Comparison of ENCODE assay signal across 9 cellular contexts in genomic region chr12:109309441-109310246, GRCh38. TPM values are rescaled to one million over a fixed set of nuclear protein-coding genes. Genes with fewer than 3 reads are reported as not detected.
DNase-seq lines count a peak whose midpoint lies in the region; ATAC-seq, FAIRE-seq and TF ChIP-seq lines count a peak whose summit lies in the region.
"Had no signal": no experiment of that assay in that cellular context is flagged by ENCODE, and none has a peak within 500 bp of the region (broad histone marks: within the 10 kb centered on the region; RNA-seq: fewer than 3 reads in every experiment).

No MANE protein-coding gene starts in this region.

- peaks cover 37% of the 10 kb centered on the region for H3K27me3 ChIP-seq in H7 (ENCODE audit: control insufficient read depth, insufficient read depth, low read length)
- peaks cover 4 to 82% (median 57%) of the 10 kb centered on the region in 3 donors for H3K27me3 ChIP-seq in stomach

- H3K4me1 Mint-ChIP-seq in activated CD8-positive, alpha-beta T cell treated with anti-CD3 and anti-CD28 coated beads, Interleukin-2, amount 10 ng/mL, durations not matched to agents 7 days and 5 days (ENCODE audit: low read depth) = peaks cover 10% of the 10 kb centered on the region

- peaks cover 53% of the 10 kb centered on the region for H3K27me3 Mint-ChIP-seq in activated CD8-positive, alpha-beta T cell treated with anti-CD3 and anti-CD28 coated beads, Interleukin-2, amount 10 ng/mL, durations not matched to agents 7 days and 5 days (ENCODE audit: low read depth)

- H3K9me3 Mint-ChIP-seq in activated CD8-positive, alpha-beta T cell treated with anti-CD3 and anti-CD28 coated beads, Interleukin-2, amount 10 ng/mL, durations not matched to agents 7 days and 5 days (ENCODE audit: insufficient read depth) = no peaks in the 10 kb centered on the region

- intact Hi-C loops in stomach (cut with DNase I; ENCODE audit: low total_unique reads) = no loop called here

- peak overlapping the region; percentile 99 for H3K4me2 ChIP-seq in A549

- under 1% methylated on average over 22 of the region's 95 CpGs for WGBS in A549 (ENCODE audit: missing lambda C conversion rate)
- 1 to 8% (median 1%) methylated on average over 19 to 95 of the region's 95 CpGs for WGBS in stomach, 5 donors

- FAIRE-seq in A549 (lab: Jason Lieb, UNC) = no peak

- H3K4me1 ChIP-seq in A549 (peaks cover 14% of the 10 kb centered on the region; the same call in 2 of the 3 replicates), stomach (peaks cover 23 to 38% (median 27%) of the 10 kb centered on the region in 4 donors)

- H3K36me3 Mint-ChIP-seq in activated CD8-positive, alpha-beta T cell treated with anti-CD3 and anti-CD28 coated beads, Interleukin-2, amount 10 ng/mL, durations not matched to agents 7 days and 5 days (ENCODE audit: low read depth) = peaks cover 2% of the 10 kb centered on the region

- POLR2A ChIA-PET in A549 (lab: Yijun Ruan, JAX) = no interaction called here
- POLR2A ChIA-PET in activated CD8-positive, alpha-beta T cell treated with anti-CD3 and anti-CD28 coated beads, Interleukin-2, amount 10 ng/mL, durations not matched to agents 7 days and 5 days (lab: Charles Lee) = no interaction called here

- H3K9me3 ChIP-seq in A549 = no peaks in the 10 kb centered on the region
- H3K9me3 ChIP-seq in stomach = no peaks in the 10 kb centered on the region

- H3K4me3 Mint-ChIP-seq in activated CD8-positive, alpha-beta T cell treated with anti-CD3 and anti-CD28 coated beads, Interleukin-2, amount 10 ng/mL, durations not matched to agents 7 days and 5 days = peak overlapping the region; percentile 56

- TF ChIP-seq EP300 in A549 (IDR thresholded peaks at IDR 0.05) (no peak), stomach (IDR thresholded peaks at IDR 0.05) (no peak)

- DNase-seq in A549 (ENCODE audit: low read depth in 1 of 2, low spot score in 1 of 2) (no peak), H7 (peak; percentile 85), islet precursor cell (peak; percentile 50), stomach (no peak)
- DNase-seq in activated CD8-positive, alpha-beta T cell treated with anti-CD3 and anti-CD28 coated beads, Interleukin-2, amount 10 ng/mL, durations not matched to agents 7 days and 5 days = no peak

- H3K36me3 ChIP-seq in H7 (replicated peaks; ENCODE audit: control insufficient read depth, insufficient read depth, low read length) = no peaks in the 10 kb centered on the region
- no peaks in the 10 kb centered on the region for H3K36me3 ChIP-seq in stomach

- H3K27ac ChIP-seq in A549 = peak overlapping the region; percentile 64 to 79
- H3K27ac ChIP-seq in stomach = no peak overlapping the region

- TF ChIP-seq RAD21 in A549 (conservative IDR thresholded peaks at IDR 0.05 in 1 of 2, IDR thresholded peaks at IDR 0.05 in 1 of 2) = no peak

- peak overlapping the region; percentile 59 for H3K4me3 ChIP-seq in A549
- peak overlapping the region; percentile 41 for H3K4me3 ChIP-seq in H7 (ENCODE audit: insufficient read depth, low read depth, low read length)
- peak overlapping the region; percentile 43 to 54 (median 48) for H3K4me3 ChIP-seq in stomach

- TF ChIP-seq CTCF in A549 (IDR thresholded peaks at IDR 0.05) (no peak), stomach (IDR thresholded peaks at IDR 0.05) (no peak)

- no peak overlapping the region for H3K27ac Mint-ChIP-seq in activated CD8-positive, alpha-beta T cell treated with anti-CD3 and anti-CD28 coated beads, Interleukin-2, amount 10 ng/mL, durations not matched to agents 7 days and 5 days

- CTCF ChIA-PET in A549 (lab: Yijun Ruan, JAX) = no interaction called here
- CTCF ChIA-PET in activated CD8-positive, alpha-beta T cell treated with anti-CD3 and anti-CD28 coated beads, Interleukin-2, amount 10 ng/mL, durations not matched to agents 7 days and 5 days (lab: Charles Lee) = no interaction called here

- ATAC-seq in A549 (peak; percentile 43 to 60), HG02642 (IDR thresholded peaks at IDR 0.05; ENCODE audit: poor library complexity, unreplicated experiment) (no peak), HG03175 (IDR thresholded peaks at IDR 0.05; ENCODE audit: unreplicated experiment) (no peak), HG02759 (IDR thresholded peaks at IDR 0.05; ENCODE audit: unreplicated experiment) (no peak)
- peak; percentile 68 for ATAC-seq in activated CD8-positive, alpha-beta T cell treated with anti-CD3 and anti-CD28 coated beads, Interleukin-2, amount 10 ng/mL, durations not matched to agents 7 days and 5 days

- no peak for TF ChIP-seq POLR2A in A549 (IDR thresholded peaks at IDR 0.05; ENCODE audit: low read length)
- TF ChIP-seq POLR2A in stomach (IDR thresholded peaks at IDR 0.05) = no peak

TF ChIP-seq in A549, 52 proteins besides CTCF, POLR2A, EP300 and RAD21:
- 0 out of 5 replicates have a peak, but pooled peaks of 1 of the 2 experiments have one; percentile 6 for TF ChIP-seq JUN (IDR thresholded peaks at IDR 0.05)
- TF ChIP-seq KDM5A (IDR thresholded peaks at IDR 0.05) = no peak

RNA-seq across cellular contexts. Expression of gene FOXN4, which starts 0.6 kb away (rescaled TPM):
- polyA plus RNA-seq in A549 (2011; rRNA removed) (0.04 TPM in 1 of 2 replicates, not detected in the other), A549 (2017; fragmentation: RNase III; extraction: RNeasy Plus Mini Kit Qiagen cat#74134 plus additional on column Dnase treatment) (0.04 to 0.07 TPM (median 0.05 TPM) in 3 replicates), stomach (not detected)
- 0.03 and 0.08 TPM in 2 replicates for polyA plus RNA-seq in A549 (2012; cell fraction: cytosol; rRNA removed)
- 0.50 and 0.61 TPM in 2 replicates for polyA plus RNA-seq in A549 (2012; cell fraction: nucleus; rRNA removed)
- not detected in 2 replicates for polyA minus RNA-seq in A549 (2011; rRNA and poly(A)+ RNA removed)
- 0.07 and 0.33 TPM in 2 replicates for total RNA-seq in H7 (2014; rRNA removed; shearing (Covaris generic))
- total RNA-seq in activated CD8-positive, alpha-beta T cell treated with anti-CD3 and anti-CD28 coated beads, Interleukin-2, amount 10 ng/mL, durations not matched to agents 7 days and 5 days = not detected
- total RNA-seq in stomach = not detected
- total RNA-seq: subcutaneous adipose tissue had no signal

RNA-seq across cellular contexts. Expression of gene MYO1H, which starts 38.1 kb away (rescaled TPM):
- not detected in 2 replicates for polyA plus RNA-seq in A549 (2011; rRNA removed)
- not detected in 2 replicates for polyA plus RNA-seq in A549 (2012; cell fraction: cytosol; rRNA removed)
- not detected in 2 replicates for polyA plus RNA-seq in A549 (2012; cell fraction: nucleus; rRNA removed)
- polyA plus RNA-seq in A549 (2017; fragmentation: RNase III; extraction: RNeasy Plus Mini Kit Qiagen cat#74134 plus additional on column Dnase treatment) = not detected in 3 replicates
- not detected in 2 replicates for polyA minus RNA-seq in A549 (2011; rRNA and poly(A)+ RNA removed)
- 0.04 TPM in 1 of 2 replicates, not detected in the other for total RNA-seq in H7 (2014; rRNA removed; shearing (Covaris generic))
- not detected for total RNA-seq in activated CD8-positive, alpha-beta T cell treated with anti-CD3 and anti-CD28 coated beads, Interleukin-2, amount 10 ng/mL, durations not matched to agents 7 days and 5 days
- not detected for total RNA-seq in stomach
- under 1 TPM in 1 of 3 donors, not detected in 2; 0.08 TPM for polyA plus RNA-seq in stomach

Comparison
In these comparisons a context has a peak if more than half of its experiments do, and no peak if none do; other contexts are left out.
1. ATAC-seq: peak in A549 (2 of 2) and activated CD8-positive, alpha-beta T cell treated with anti-CD3 and anti-CD28 coated beads, Interleukin-2, amount 10 ng/mL, durations not matched to agents 7 days and 5 days (single experiment); none in HG02642 (single experiment), HG03175 (single experiment) and HG02759 (single experiment).
2. DNase-seq: peak in H7 (single experiment) and islet precursor cell (single experiment); none in A549 (0 of 2), activated CD8-positive, alpha-beta T cell treated with anti-CD3 and anti-CD28 coated beads, Interleukin-2, amount 10 ng/mL, durations not matched to agents 7 days and 5 days (single experiment) and stomach (single experiment).
3. H3K27ac ChIP-seq: peak in A549 (2 of 2); none in stomach (0 of 5).
4. Peak in every context shown above with its lines, with median percentiles within 50 percentile points of each other: H3K4me3 ChIP-seq.